Comparison of ENCODE assay signal across 11 cellular contexts in genomic region chr10:59606551-59606961, GRCh38.
DNase-seq lines count a peak whose midpoint lies in the region; ATAC-seq, FAIRE-seq and TF ChIP-seq lines count a peak whose summit lies in the region.
"Had no signal": no experiment of that assay in that cellular context is flagged by ENCODE, and none has a peak within 500 bp of the region (broad histone marks: within the 10 kb centered on the region; RNA-seq: fewer than 3 reads in every experiment).

No MANE protein-coding gene starts in this region.

- H3K27me3 ChIP-seq in PC-3 (ENCODE audit: low read length) (no peaks in the 10 kb centered on the region), fibroblast of lung (ENCODE audit: control insufficient read depth, insufficient read depth, low read length) (no peaks in the 10 kb centered on the region)

- H4K20me1 ChIP-seq in PC-3 (ENCODE audit: low read length) (no peaks in the 10 kb centered on the region), fibroblast of lung (ENCODE audit: control insufficient read depth, extremely low read depth, insufficient read depth, low read length) (no peaks in the 10 kb centered on the region)

- H2AFZ ChIP-seq in PC-3 (ENCODE audit: low read length) (no peak overlapping the region), fibroblast of lung (ENCODE audit: low read length) (no peak overlapping the region)

- no peak overlapping the region for H3K4me3 Mint-ChIP-seq in effector memory CD8-positive, alpha-beta T cell
- H3K4me3 Mint-ChIP-seq: activated CD4-positive, alpha-beta memory T cell treated with anti-CD3 and anti-CD28 coated beads for 36 hours; CD8-positive, alpha-beta memory T cell had no signal

- peaks cover 23% of the 10 kb centered on the region for H3K4me1 ChIP-seq in PC-3 (ENCODE audit: insufficient read depth, low read length)
- H3K4me1 ChIP-seq in fibroblast of lung (ENCODE audit: control insufficient read depth, extremely low read depth, insufficient read depth, low read length) = no peaks in the 10 kb centered on the region

- TF ChIP-seq CTCF in PC-3 (conservative IDR thresholded peaks at IDR 0.05; ENCODE audit: low read depth, low read length) = no peak
- TF ChIP-seq CTCF in fibroblast of lung (conservative IDR thresholded peaks at IDR 0.05 in 1 of 2, IDR thresholded peaks at IDR 0.05 in 1 of 2; ENCODE audit: low read depth in 1 of 2, low read length in 2 of 2) = no peak
- no peak for TF ChIP-seq CTCF in retinal pigment epithelial cell (conservative IDR thresholded peaks at IDR 0.05; ENCODE audit: low read depth, low read length)

- H3K27ac ChIP-seq in PC-3 (ENCODE audit: low read length) = no peak overlapping the region
- no peak overlapping the region for H3K27ac ChIP-seq in fibroblast of lung (ENCODE audit: insufficient read depth, low read length)

- H3K36me3 ChIP-seq in PC-3 (ENCODE audit: low read depth, low read length) (no peaks in the 10 kb centered on the region), fibroblast of lung (ENCODE audit: control insufficient read depth, insufficient read depth, low read length) (no peaks in the 10 kb centered on the region)

- H3K9me2 ChIP-seq in PC-3 (replicated peaks; ENCODE audit: low read length) = no peaks in the 10 kb centered on the region

- DNase-seq in HS-5 (ENCODE audit: low read depth) (peak; percentile 52), PC-3 (peak; percentile 63), fibroblast of lung (ENCODE audit: low read depth in 2 of 2) (peak; percentile 47 to 66), retinal pigment epithelial cell (ENCODE audit: low read depth) (peak; percentile 88), RPMI8226 (no peak), GM19239 (ENCODE audit: insufficient read length, low spot score) (no peak)
- no peak for DNase-seq in effector memory CD8-positive, alpha-beta T cell
- DNase-seq: activated CD4-positive, alpha-beta memory T cell treated with anti-CD3 and anti-CD28 coated beads for 36 hours; CD8-positive, alpha-beta memory T cell; NCI-H510A treated with DMSO at 0.1 percent for 48 hours had no signal

- peaks cover 4 to 14% of the 10 kb centered on the region in 2 donors for H3K27me3 Mint-ChIP-seq in effector memory CD8-positive, alpha-beta T cell

- H3K4me2 ChIP-seq in PC-3 (ENCODE audit: low read length) (no peak overlapping the region), fibroblast of lung (ENCODE audit: extremely low read depth, insufficient read depth, low read length) (no peak overlapping the region)

- H3K27ac Mint-ChIP-seq in effector memory CD8-positive, alpha-beta T cell = no peak overlapping the region
- H3K27ac Mint-ChIP-seq: activated CD4-positive, alpha-beta memory T cell treated with anti-CD3 and anti-CD28 coated beads for 36 hours; CD8-positive, alpha-beta memory T cell had no signal

- no peaks in the 10 kb centered on the region for H3K4me1 Mint-ChIP-seq in effector memory CD8-positive, alpha-beta T cell (ENCODE audit: low read depth in 2 of 2)
- H3K4me1 Mint-ChIP-seq: CD8-positive, alpha-beta memory T cell had no signal

- no peaks in the 10 kb centered on the region for H3K9me3 Mint-ChIP-seq in effector memory CD8-positive, alpha-beta T cell
- H3K9me3 Mint-ChIP-seq: activated CD4-positive, alpha-beta memory T cell treated with anti-CD3 and anti-CD28 coated beads for 36 hours had no signal

- no peaks in the 10 kb centered on the region for H3F3A ChIP-seq in PC-3 (ENCODE audit: low read length, unreplicated experiment)

- intact Hi-C loops in PC-3 (cut with micrococcal nuclease) = no loop called here

- H3K9me3 ChIP-seq in PC-3 (ENCODE audit: low read length) (no peaks in the 10 kb centered on the region), fibroblast of lung (ENCODE audit: control insufficient read depth, insufficient read depth, low read depth, low read length) (no peaks in the 10 kb centered on the region)

- FAIRE-seq in GM19239 (lab: Jason Lieb, UNC) = no peak
- FAIRE-seq: H1 had no signal

- H3K9ac ChIP-seq in PC-3 (ENCODE audit: low read length) (no peak overlapping the region), fibroblast of lung (ENCODE audit: insufficient read depth, low read length) (no peak overlapping the region)

- CTCF ChIA-PET in PC-3 (lab: Charles Lee) = no interaction called here

- BruUV-seq in PC-3 (replicated peaks; lab: Mats Ljungman, UMichigan) = no TSS peak

- H3K79me2 ChIP-seq in PC-3 (ENCODE audit: low read length) = no peaks in the 10 kb centered on the region
- no peaks in the 10 kb centered on the region for H3K79me2 ChIP-seq in fibroblast of lung (ENCODE audit: control insufficient read depth, insufficient read depth, low read length)

- ATAC-seq in PC-3 = no peak
- ATAC-seq in effector memory CD8-positive, alpha-beta T cell (replicated peaks) = no peak

- H3K36me3 Mint-ChIP-seq in effector memory CD8-positive, alpha-beta T cell (ENCODE audit: insufficient read depth) = no peaks in the 10 kb centered on the region
- H3K36me3 Mint-ChIP-seq: activated CD4-positive, alpha-beta memory T cell treated with anti-CD3 and anti-CD28 coated beads for 36 hours; CD8-positive, alpha-beta memory T cell had no signal

- POLR2A ChIA-PET in PC-3 (lab: Charles Lee; ENCODE audit: unreplicated experiment) = no interaction called here

- H3K4me3 ChIP-seq in PC-3 (ENCODE audit: low read length) (no peak overlapping the region), fibroblast of lung (replicated peaks in 1 of 4; ENCODE audit: control extremely low read depth in 1 of 4, insufficient read depth in 1 of 4, low read depth in 3 of 4, low read length in 4 of 4) (no peak overlapping the region), retinal pigment epithelial cell (ENCODE audit: low read length) (no peak overlapping the region)

Comparison
In these comparisons a context has a peak if more than half of its experiments do, and no peak if none do; other contexts are left out.
1. DNase-seq: peak in HS-5 (single experiment), PC-3 (single experiment), fibroblast of lung (2 of 2) and retinal pigment epithelial cell (single experiment); none in RPMI8226 (single experiment), effector memory CD8-positive, alpha-beta T cell (0 of 3) and GM19239 (single experiment).